8 cellular contexts compared by ENCODE assay signal in genomic region chrX:40107291-40108083, GRCh38. TPM values are rescaled to one million over a fixed set of nuclear protein-coding genes. Genes with fewer than 3 reads are reported as not detected.
DNase-seq lines count a peak whose midpoint lies in the region; ATAC-seq and TF ChIP-seq lines count a peak whose summit lies in the region.

No MANE protein-coding gene starts in this region.

- H4K20me1 ChIP-seq in SU-DHL-6 (ENCODE audit: low read depth, low read length): no peaks in the 10 kb centered on the region

- H3F3A ChIP-seq in SU-DHL-6 (ENCODE audit: insufficient read depth): peaks cover 13% of the 10 kb centered on the region; the same call in 1 of the 2 replicates

- peaks cover 15% of the 10 kb centered on the region for H3K9me3 Mint-ChIP-seq in nephron progenitor cell

- H3K4me3 Mint-ChIP-seq in nephron progenitor cell: peak overlapping the region; percentile 77

- H3K27ac ChIP-seq in HEK293 (ENCODE audit: extremely low read depth, low read depth, low read length) (peak overlapping the region; percentile 100), SU-DHL-6 (ENCODE audit: low read depth, low read length) (no peak overlapping the region)

- H3K4me1 Mint-ChIP-seq in nephron progenitor cell: peaks cover 34% of the 10 kb centered on the region

- H2AFZ ChIP-seq in SU-DHL-6 (ENCODE audit: low read depth, low read length, severe bottlenecking): no peak overlapping the region

- H3K36me3 Mint-ChIP-seq in nephron progenitor cell (ENCODE audit: low read depth): no peaks in the 10 kb centered on the region

- peaks cover 28% of the 10 kb centered on the region for H3K27me3 Mint-ChIP-seq in nephron progenitor cell (ENCODE audit: low read depth, poor library complexity)

- H3K4me3 ChIP-seq in HEK293 (ENCODE audit: low read depth, low read length) (no peak overlapping the region), SU-DHL-6 (ENCODE audit: insufficient read depth, low read length, poor library complexity, severe bottlenecking) (no peak overlapping the region)

- no peak overlapping the region for H3K27ac Mint-ChIP-seq in nephron progenitor cell

- H3K9me2 ChIP-seq in SU-DHL-6 (replicated peaks; ENCODE audit: insufficient read depth, low read length): no peaks in the 10 kb centered on the region

- POLR2A ChIA-PET in HEK293 (lab: Yijun Ruan, JAX): interaction anchor here (1.1 to 5.7 kb wide), 3 partner anchors 9 to 39 kb away, joined by 3 to 50 read pairs (median 5); partner anchors contain the start of gene BCOR

- peak overlapping the region; percentile 65 for H3K4me2 ChIP-seq in SU-DHL-6 (ENCODE audit: low read depth, low read length, poor library complexity, severe bottlenecking)

- peak in 9 of 14 donors; percentile 3 to 55 (median 29) for DNase-seq in C1 segment of cervical spinal cord (lab: John Stamatoyannopoulos, UW)
- peak; percentile 54 for DNase-seq in nephron progenitor cell
- no peak for DNase-seq in GF-D8 (lab: John Stamatoyannopoulos, UW)

- H3K9ac ChIP-seq in SU-DHL-6 (ENCODE audit: low read length): peak overlapping the region; percentile 77; the same call in 1 of the 2 replicates

- ATAC-seq in esophagus mucosa (peak; percentile 56), GM19397 (IDR thresholded peaks at IDR 0.05; ENCODE audit: unreplicated experiment) (no peak), HG02798 (IDR thresholded peaks at IDR 0.05; ENCODE audit: poor library complexity, unreplicated experiment) (no peak)

- TF ChIP-seq CTCF in HEK293 (tag by site-specific recombination; IDR thresholded peaks at IDR 0.05) (no peak), SU-DHL-6 (IDR thresholded peaks at IDR 0.05; ENCODE audit: insufficient read depth, low read length, poor library complexity, severe bottlenecking) (no peak), nephron progenitor cell (IDR thresholded peaks at IDR 0.05) (no peak)

- H3K36me3 ChIP-seq in HEK293 (ENCODE audit: control insufficient read depth in 2 of 2, insufficient read depth in 1 of 2, low read length in 2 of 2) (no peaks in the 10 kb centered on the region), SU-DHL-6 (ENCODE audit: low read length) (no peaks in the 10 kb centered on the region)

- peaks cover 16% of the 10 kb centered on the region for H3K4me1 ChIP-seq in HEK293 (ENCODE audit: control insufficient read depth, insufficient read depth, low read length)

- no peaks in the 10 kb centered on the region for H3K27me3 ChIP-seq in SU-DHL-6 (ENCODE audit: low read length)

- H3K9me3 ChIP-seq in HEK293 (ENCODE audit: control insufficient read depth, insufficient read depth, low read depth, low read length): no peaks in the 10 kb centered on the region
- H3K9me3 ChIP-seq in SU-DHL-6 (ENCODE audit: insufficient read depth, low read length): no peaks in the 10 kb centered on the region

- CTCF ChIA-PET in HEK293 (lab: Yijun Ruan, JAX): no interaction called here

- H3K79me2 ChIP-seq in SU-DHL-6 (ENCODE audit: insufficient read depth, low read length): no peaks in the 10 kb centered on the region

TF ChIP-seq in HEK293, 187 proteins besides CTCF, POLR2A, EP300 and RAD21 (continues in another document):
- no peak for TF ChIP-seq ZNF623 (tag by site-specific recombination; IDR thresholded peaks at IDR 0.05)
- TF ChIP-seq ZNF777 (tag by site-specific recombination; IDR thresholded peaks at IDR 0.05; ENCODE audit: borderline replicate concordance): no peak
- no peak for TF ChIP-seq ZNF785 (tag by site-specific recombination; IDR thresholded peaks at IDR 0.05)
- peak; percentile 8; the same call in 1 of the 2 replicates for TF ChIP-seq IKZF3 (tag by site-specific recombination; IDR thresholded peaks at IDR 0.05)
- TF ChIP-seq ZNF175 (tag by site-specific recombination; IDR thresholded peaks at IDR 0.05): no peak
- peak; percentile 39; the same call in 1 of the 2 replicates for TF ChIP-seq ZBTB8A (tag by site-specific recombination; IDR thresholded peaks at IDR 0.05)
- no peak for TF ChIP-seq HIC1 (tag by site-specific recombination; IDR thresholded peaks at IDR 0.05)
- no peak for TF ChIP-seq PRDM1 (tag by site-specific recombination; IDR thresholded peaks at IDR 0.05)
- TF ChIP-seq SP7 (tag by site-specific recombination; IDR thresholded peaks at IDR 0.05): peak; percentile 55; the same call in 1 of the 2 replicates
- peak; percentile 19; the same call in 1 of the 2 replicates for TF ChIP-seq ZNF610 (tag by site-specific recombination; IDR thresholded peaks at IDR 0.05; ENCODE audit: borderline replicate concordance)
- TF ChIP-seq ZNF529 (tag by site-specific recombination; IDR thresholded peaks at IDR 0.05; ENCODE audit: insufficient replicate concordance): no peak
- no peak for TF ChIP-seq ZNF274 (IDR thresholded peaks at IDR 0.05; ENCODE audit: low read length)
- no peak for TF ChIP-seq ZNF274 (tag by site-specific recombination; IDR thresholded peaks at IDR 0.05; ENCODE audit: borderline replicate concordance)
- TF ChIP-seq ZNF211 (tag by site-specific recombination; IDR thresholded peaks at IDR 0.05; ENCODE audit: low read depth): no peak
- TF ChIP-seq KLF9 (tag by site-specific recombination; IDR thresholded peaks at IDR 0.05; ENCODE audit: low read depth): no peak
- TF ChIP-seq, protein P1, sequence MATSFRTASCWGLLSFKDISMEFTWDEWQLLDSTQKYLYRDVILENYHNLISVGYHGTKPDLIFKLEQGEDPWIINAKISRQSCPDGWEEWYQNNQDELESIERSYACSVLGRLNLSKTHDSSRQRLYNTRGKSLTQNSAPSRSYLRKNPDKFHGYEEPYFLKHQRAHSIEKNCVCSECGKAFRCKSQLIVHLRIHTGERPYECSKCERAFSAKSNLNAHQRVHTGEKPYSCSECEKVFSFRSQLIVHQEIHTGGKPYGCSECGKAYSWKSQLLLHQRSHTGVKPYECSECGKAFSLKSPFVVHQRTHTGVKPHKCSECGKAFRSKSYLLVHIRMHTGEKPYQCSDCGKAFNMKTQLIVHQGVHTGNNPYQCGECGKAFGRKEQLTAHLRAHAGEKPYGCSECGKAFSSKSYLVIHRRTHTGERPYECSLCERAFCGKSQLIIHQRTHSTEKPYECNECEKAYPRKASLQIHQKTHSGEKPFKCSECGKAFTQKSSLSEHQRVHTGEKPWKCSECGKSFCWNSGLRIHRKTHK (tag by site-specific recombination; IDR thresholded peaks at IDR 0.05): no peak
- TF ChIP-seq ELK4 (IDR thresholded peaks at IDR 0.05; ENCODE audit: borderline replicate concordance, low read depth, low read length): no peak
- no peak for TF ChIP-seq FEZF1 (tag by site-specific recombination; IDR thresholded peaks at IDR 0.05)
- TF ChIP-seq ZNF548 (tag by site-specific recombination; IDR thresholded peaks at IDR 0.05): no peak
- no peak for TF ChIP-seq ZNF133 (tag by site-specific recombination; IDR thresholded peaks at IDR 0.05)
- no peak for TF ChIP-seq GLIS2 (tag by site-specific recombination; IDR thresholded peaks at IDR 0.05)
- TF ChIP-seq ZNF423 (tag by site-specific recombination; IDR thresholded peaks at IDR 0.05): peak; percentile 91
- TF ChIP-seq ZNF701 (tag by site-specific recombination; IDR thresholded peaks at IDR 0.05): no peak
- TF ChIP-seq ZBTB49 (tag by site-specific recombination; IDR thresholded peaks at IDR 0.05; ENCODE audit: low read depth): no peak
- TF ChIP-seq WT1 (tag by site-specific recombination; IDR thresholded peaks at IDR 0.05): no peak; the same call in 1 of the 2 replicates
- TF ChIP-seq ZNF843 (tag by site-specific recombination; IDR thresholded peaks at IDR 0.05): no peak
- TF ChIP-seq ZNF629 (tag by site-specific recombination; IDR thresholded peaks at IDR 0.05): no peak

RNA-seq across cellular contexts. Expression of gene BCOR, which starts 9.7 kb away (rescaled TPM):
- 16.2 TPM for total RNA-seq in esophagus mucosa
